15 cellular contexts compared by ENCODE assay signal in the genomic region with DNA sequence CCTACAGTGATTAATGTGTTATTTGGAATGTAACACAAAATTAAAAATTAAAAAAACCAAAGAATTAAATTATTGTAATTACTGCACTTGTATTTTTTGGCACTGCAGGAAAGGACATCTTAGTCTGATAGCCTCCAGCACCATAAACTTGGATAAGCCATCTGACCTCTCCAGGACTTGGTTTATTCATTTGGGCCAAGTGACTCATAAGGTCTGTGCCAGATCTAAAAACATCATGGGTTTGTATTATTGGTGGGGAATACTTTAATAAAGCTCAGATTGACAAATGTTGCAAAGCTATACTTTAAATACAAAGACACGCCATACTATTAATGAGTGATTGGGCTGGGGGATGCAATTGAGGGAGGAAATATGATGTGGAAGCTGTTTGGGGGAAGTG.
DNase-seq lines count a peak whose midpoint lies in the region; ATAC-seq and TF ChIP-seq lines count a peak whose summit lies in the region.
"Had no signal": no experiment of that assay in that cellular context is flagged by ENCODE, and none has a peak within 500 bp of the region (broad histone marks: within the 10 kb centered on the region; RNA-seq: fewer than 3 reads in every experiment).

No MANE protein-coding gene starts in this region.

- H4K20me1 ChIP-seq in PC-9 (ENCODE audit: insufficient read depth) = no peaks in the 10 kb centered on the region

- BruUV-seq in PC-9 (replicated peaks; lab: Mats Ljungman, UMichigan) = no TSS peak

- DNase-seq in RPMI7951 (ENCODE audit: low read depth) (peak; percentile 45), fibroblast of mammary gland (ENCODE audit: low read depth) (peak; percentile 38), pulmonary artery endothelial cell (ENCODE audit: low read depth, low spot score) (peak; percentile 15), activated gamma-delta T cell (lab: John Stamatoyannopoulos, UW) (no peak), PC-9 (no peak)
- DNase-seq: ACHN; BE2C; C1 segment of cervical spinal cord; CD4-positive, CD25-positive, alpha-beta regulatory T cell; CD8-positive, alpha-beta memory T cell; COR-L47; DMS 273 treated with DMSO at 0.1 percent for 48 hours; DMS53; H9 had no signal

- H3K79me2 ChIP-seq in PC-9 (ENCODE audit: low read depth) = no peaks in the 10 kb centered on the region

- no peak overlapping the region for H2AFZ ChIP-seq in PC-9

- H3K36me3 ChIP-seq in PC-9 (ENCODE audit: low read depth) = no peaks in the 10 kb centered on the region
- H3K36me3 ChIP-seq: BE2C had no signal

- CTCF ChIA-PET in PC-9 (lab: Charles Lee) = no interaction called here

- no peaks in the 10 kb centered on the region for H3K27me3 ChIP-seq in PC-9 (ENCODE audit: insufficient read depth, low read depth)
- H3K27me3 ChIP-seq: BE2C had no signal

- H3K27ac ChIP-seq in PC-9 = no peak overlapping the region

- POLR2A ChIA-PET in PC-9 (lab: Charles Lee; ENCODE audit: unreplicated experiment) = no interaction called here

- H3K4me3 ChIP-seq in fibroblast of mammary gland (ENCODE audit: control insufficient read depth, low read depth, low read length) (no peak overlapping the region), PC-9 (no peak overlapping the region)

- no peak for TF ChIP-seq CTCF in fibroblast of mammary gland (conservative IDR thresholded peaks at IDR 0.05; ENCODE audit: control insufficient read depth, insufficient read depth, low read depth, low read length)
- TF ChIP-seq CTCF in PC-9 (conservative IDR thresholded peaks at IDR 0.05) = no peak

- H3K4me1 ChIP-seq in PC-9 (replicated peaks; ENCODE audit: insufficient read depth) = no peaks in the 10 kb centered on the region
- H3K4me1 ChIP-seq: BE2C had no signal

- H3F3A ChIP-seq in PC-9 (ENCODE audit: insufficient read depth, low read depth) = no peaks in the 10 kb centered on the region

- ATAC-seq in HG03354 (IDR thresholded peaks at IDR 0.05; ENCODE audit: poor library complexity, severe bottlenecking, unreplicated experiment) = no peak

- intact Hi-C loops in PC-9 (cut with micrococcal nuclease; ENCODE audit: unreplicated experiment) = no loop called here

- no peaks in the 10 kb centered on the region for H3K9me3 ChIP-seq in PC-9 (ENCODE audit: insufficient read depth, low read depth)
- H3K9me3 ChIP-seq: BE2C had no signal

- no peaks in the 10 kb centered on the region for H3K9me2 ChIP-seq in PC-9 (ENCODE audit: insufficient read depth)

- no peak overlapping the region for H3K4me2 ChIP-seq in PC-9

Comparison
In these comparisons a context has a peak if more than half of its experiments do, and no peak if none do; other contexts are left out.
1. DNase-seq: peak in RPMI7951 (single experiment), fibroblast of mammary gland (single experiment) and pulmonary artery endothelial cell (single experiment); none in activated gamma-delta T cell (single experiment) and PC-9 (0 of 2).